17 cellular contexts compared by ENCODE assay signal in genomic region chr11:120882237-120882636, GRCh38.
DNase-seq lines count a peak whose midpoint lies in the region; TF ChIP-seq lines count a peak whose summit lies in the region.
"Had no signal": no experiment of that assay in that cellular context is flagged by ENCODE, and none has a peak within 500 bp of the region (broad histone marks: within the 10 kb centered on the region; RNA-seq: fewer than 3 reads in every experiment).

No MANE protein-coding gene starts in this region.

- no peak overlapping the region for H2BK120ac ChIP-seq in mesenchymal stem cell (ENCODE audit: low read depth, low read length)

- H3K4me3 Mint-ChIP-seq in brain = peak overlapping the region in 2 of 5 experiments; percentile 9 to 13
- H3K4me3 Mint-ChIP-seq: CD8-positive, alpha-beta memory T cell; H9 had no signal

- H3K4me1 Mint-ChIP-seq in brain = peaks cover 58% of the 10 kb centered on the region
- H3K4me1 Mint-ChIP-seq: CD8-positive, alpha-beta memory T cell had no signal

- no peaks in the 10 kb centered on the region for H3K79me1 ChIP-seq in mesenchymal stem cell (replicated peaks; ENCODE audit: low read length, poor library complexity, severe bottlenecking)

- H3K4me3 ChIP-seq in mesenchymal stem cell (ENCODE audit: insufficient read depth in 1 of 2, low read depth in 1 of 2, low read length in 2 of 2) = peak overlapping the region in 1 of 2 experiments; percentile 6
- H3K4me3 ChIP-seq: BLaER1, GM12878, GM23248 had no signal

- no peak overlapping the region for H3K4ac ChIP-seq in mesenchymal stem cell (ENCODE audit: low read depth in 1 of 2, low read length in 2 of 2)

- peak overlapping the region in 4 of 5 experiments; percentile 27 to 79 (median 52) for H3K27ac Mint-ChIP-seq in brain
- H3K27ac Mint-ChIP-seq: CD8-positive, alpha-beta memory T cell had no signal

- peaks cover 0 to 49% of the 10 kb centered on the region in 2 experiments for H3K27me3 ChIP-seq in mesenchymal stem cell (ENCODE audit: control insufficient read depth in 1 of 2, insufficient read depth in 1 of 2, low read length in 2 of 2)
- H3K27me3 ChIP-seq: BLaER1 had no signal

- H3K9me3 Mint-ChIP-seq in brain = peaks cover 0 to 6% (median 0%) of the 10 kb centered on the region in 5 experiments
- H3K9me3 Mint-ChIP-seq: CD8-positive, alpha-beta memory T cell; H9 had no signal

- H2AK5ac ChIP-seq in mesenchymal stem cell (ENCODE audit: low read length, severe bottlenecking) = no peak overlapping the region

- no peaks in the 10 kb centered on the region for H3K36me3 ChIP-seq in mesenchymal stem cell (ENCODE audit: control insufficient read depth in 1 of 2, insufficient read depth in 2 of 2, low read depth in 1 of 2, low read length in 2 of 2)
- H3K36me3 ChIP-seq: BLaER1 had no signal

- peak; percentile 31 for DNase-seq in SKM-1 treated with dmso at 0.1 percent for 144 hours (lab: John Stamatoyannopoulos, UW; ENCODE audit: unreplicated experiment)
- no peak for DNase-seq in SKM-1 (lab: John Stamatoyannopoulos, UW; ENCODE audit: unreplicated experiment)
- DNase-seq in mesenchymal stem cell = no peak
- no peak for DNase-seq in AG08395 (ENCODE audit: low spot score)
- DNase-seq in activated naive CD4-positive, alpha-beta T cell treated with Interleukin-2 at 50 U/mL for 16 hours = no peak
- DNase-seq in NCI-H345 (lab: John Stamatoyannopoulos, UW) = no peak
- DNase-seq: AML-193; Caco-2; CD8-positive, alpha-beta memory T cell; DMS79; H9; IMR-90 had no signal

- H3K27me3 Mint-ChIP-seq in brain = no peaks in the 10 kb centered on the region

- H4K8ac ChIP-seq in mesenchymal stem cell (ENCODE audit: low read length) = no peak overlapping the region

- no peak overlapping the region for H2BK5ac ChIP-seq in mesenchymal stem cell (ENCODE audit: low read depth, low read length, poor library complexity, severe bottlenecking)

- H3K4me1 ChIP-seq in mesenchymal stem cell (ENCODE audit: control insufficient read depth, insufficient read depth, low read depth, low read length) = no peaks in the 10 kb centered on the region
- H3K4me1 ChIP-seq: Caco-2 had no signal

- H2BK15ac ChIP-seq in mesenchymal stem cell (ENCODE audit: low read depth, poor library complexity, severe bottlenecking) = no peak overlapping the region

- H2AFZ ChIP-seq in mesenchymal stem cell (ENCODE audit: low read depth, low read length) = no peak overlapping the region
- H2AFZ ChIP-seq: GM23248 had no signal

- no peak for TF ChIP-seq CTCF in brain (conservative IDR thresholded peaks at IDR 0.05)

- H2BK12ac ChIP-seq in mesenchymal stem cell (ENCODE audit: low read length in 2 of 2) = no peak overlapping the region

- no peaks in the 10 kb centered on the region for H3K9me3 ChIP-seq in mesenchymal stem cell (ENCODE audit: control insufficient read depth, low read length)
- H3K9me3 ChIP-seq: BLaER1, Caco-2 had no signal

- H3K23ac ChIP-seq in mesenchymal stem cell (ENCODE audit: low read length in 2 of 2) = no peak overlapping the region

- peaks cover 4% of the 10 kb centered on the region for H3K36me3 Mint-ChIP-seq in brain
- H3K36me3 Mint-ChIP-seq: CD8-positive, alpha-beta memory T cell had no signal

- WGBS in mesenchymal stem cell = 53% methylated on average over 7 of the region's 7 CpGs

- no peak overlapping the region for H3K14ac ChIP-seq in mesenchymal stem cell (ENCODE audit: low read length in 2 of 2)

- no peak overlapping the region for H4K91ac ChIP-seq in mesenchymal stem cell (ENCODE audit: low read length)

- H3K4me2 ChIP-seq in mesenchymal stem cell (ENCODE audit: low read length, poor library complexity, severe bottlenecking) = no peak overlapping the region
- H3K4me2 ChIP-seq: BLaER1 had no signal

- H3K27ac ChIP-seq in mesenchymal stem cell (ENCODE audit: low read length, poor library complexity, severe bottlenecking) (no peak overlapping the region), temporal lobe (ENCODE audit: low read depth, low read length) (peak overlapping the region; percentile 58)
- H3K27ac ChIP-seq: BLaER1 had no signal

- no peak overlapping the region for H3K18ac ChIP-seq in mesenchymal stem cell (ENCODE audit: low read depth in 1 of 2, low read length in 2 of 2)

- peak overlapping the region; percentile 53 for H3K9ac ChIP-seq in mesenchymal stem cell (ENCODE audit: low read length)
- H3K9ac ChIP-seq: BLaER1, GM23248 had no signal
